In genomic region chr9:113593682-113594281, GRCh38 we compare ENCODE assay signal across 8 cellular contexts.
DNase-seq lines count a peak whose midpoint lies in the region; ATAC-seq and TF ChIP-seq lines count a peak whose summit lies in the region.

No MANE protein-coding gene starts in this region.

- H3K36me3 Mint-ChIP-seq in activated CD4-positive, alpha-beta T cell treated with anti-CD3 and anti-CD28 coated beads, Interleukin-2, amount 10 ng/mL, durations not matched to agents 24 days and 14 days (ENCODE audit: low read depth), result peaks cover 44% of the 10 kb centered on the region

- no peaks in the 10 kb centered on the region for H3K27me3 Mint-ChIP-seq in activated CD4-positive, alpha-beta T cell treated with anti-CD3 and anti-CD28 coated beads, Interleukin-2, amount 10 ng/mL, durations not matched to agents 24 days and 14 days

- peak overlapping the region; percentile 22 for H3K27ac Mint-ChIP-seq in activated CD4-positive, alpha-beta T cell treated with anti-CD3 and anti-CD28 coated beads, Interleukin-2, amount 10 ng/mL, durations not matched to agents 24 days and 14 days

- peak overlapping the region; percentile 54 to 59 for H3K4me3 ChIP-seq in left lung

- H3K4me1 ChIP-seq in left lung, result peaks cover 22 to 74% of the 10 kb centered on the region in 2 donors

- no peak overlapping the region for H3K4me3 Mint-ChIP-seq in activated CD4-positive, alpha-beta T cell treated with anti-CD3 and anti-CD28 coated beads, Interleukin-2, amount 10 ng/mL, durations not matched to agents 24 days and 14 days

- ATAC-seq in HG02943 (IDR thresholded peaks at IDR 0.05; ENCODE audit: low read depth, unreplicated experiment), result peak; percentile 58
- peak; percentile 86 for ATAC-seq in left lung

- no peak for DNase-seq in activated CD4-positive, alpha-beta T cell treated with anti-CD3 and anti-CD28 coated beads, Interleukin-2, amount 10 ng/mL, durations not matched to agents 24 days and 14 days
- DNase-seq in activated CD4-positive, alpha-beta T cell treated with anti-CD3 and anti-CD28 coated beads for 1 hour, result no peak
- DNase-seq in RPMI7951 (ENCODE audit: low read depth), result peak; percentile 99
- peak; percentile 94 for DNase-seq in ecto neural progenitor cell (ENCODE audit: low spot score)
- DNase-seq in left lung, result peak; percentile 83 to 89
- peak; percentile 99 for DNase-seq in stromal cell of bone marrow (ENCODE audit: low read depth)
- no peak for DNase-seq in activated T-cell treated with anti-CD3 and anti-CD28 coated beads for 4 hours

- no peaks in the 10 kb centered on the region for H3K27me3 ChIP-seq in left lung

- H3K9me3 Mint-ChIP-seq in activated CD4-positive, alpha-beta T cell treated with anti-CD3 and anti-CD28 coated beads, Interleukin-2, amount 10 ng/mL, durations not matched to agents 24 days and 14 days, result no peaks in the 10 kb centered on the region

- peaks cover 26% of the 10 kb centered on the region for H3K4me1 Mint-ChIP-seq in activated CD4-positive, alpha-beta T cell treated with anti-CD3 and anti-CD28 coated beads, Interleukin-2, amount 10 ng/mL, durations not matched to agents 24 days and 14 days

- TF ChIP-seq CTCF in left lung (IDR thresholded peaks at IDR 0.05), result no peak

- intact Hi-C loops in activated CD4-positive, alpha-beta T cell treated with anti-CD3 and anti-CD28 coated beads, Interleukin-2, amount 10 ng/mL, durations not matched to agents 24 days and 14 days (cut with micrococcal nuclease), result loop anchor here (2.0 kb wide), 1 partner anchor 21 kb away; no protein-coding TSS in a partner anchor
- intact Hi-C loops in left lung (cut with DNase I), result loop anchor here (5.0 to 10.0 kb wide), 2 partner anchors 61 to 64 kb away; no protein-coding TSS in a partner anchor

- peak overlapping the region; percentile 74 to 79 for H3K27ac ChIP-seq in left lung

- peaks cover 0 to 86% of the 10 kb centered on the region in 2 donors for H3K36me3 ChIP-seq in left lung

- H3K9me3 ChIP-seq in left lung, result no peaks in the 10 kb centered on the region

Comparison
In these comparisons a context has a peak if more than half of its experiments do, and no peak if none do; other contexts are left out.
1. DNase-seq: peak in RPMI7951 (single experiment), ecto neural progenitor cell (single experiment), left lung (2 of 2) and stromal cell of bone marrow (single experiment); none in activated CD4-positive, alpha-beta T cell treated with anti-CD3 and anti-CD28 coated beads, Interleukin-2, amount 10 ng/mL, durations not matched to agents 24 days and 14 days (single experiment), activated CD4-positive, alpha-beta T cell treated with anti-CD3 and anti-CD28 coated beads for 1 hour (single experiment) and activated T-cell treated with anti-CD3 and anti-CD28 coated beads for 4 hours (single experiment).